Comparison of ENCODE assay signal across 25 cellular contexts in genomic region chr5:84430863-84431663, GRCh38. TPM values are rescaled to one million over a fixed set of nuclear protein-coding genes. Genes with fewer than 3 reads are reported as not detected.
DNase-seq lines count a peak whose midpoint lies in the region; ATAC-seq and TF ChIP-seq lines count a peak whose summit lies in the region.
"Had no signal": no experiment of that assay in that cellular context is flagged by ENCODE, and none has a peak within 500 bp of the region (broad histone marks: within the 10 kb centered on the region; RNA-seq: fewer than 3 reads in every experiment).

No MANE protein-coding gene starts in this region.

- H3K36me3 ChIP-seq in breast epithelium, result no peaks in the 10 kb centered on the region
- H3K36me3 ChIP-seq: ascending aorta, upper lobe of left lung had no signal

- intact Hi-C loops in MCF 10A (cut with micrococcal nuclease) (no loop called here), breast epithelium (cut with DNase I; ENCODE audit: low total_unique reads) (no loop called here)

- H3K9me3 Mint-ChIP-seq in MCF 10A (ENCODE audit: unreplicated experiment), result no peaks in the 10 kb centered on the region
- H3K9me3 Mint-ChIP-seq: stimulated activated memory B cell treated with anti-CD40 and anti-IgM and Interleukin-4, amounts not matched to agents 10 μg/mL and 1 μg/mL and 100 μg/mL, for 72 hours had no signal

- TF ChIP-seq CTCF in MCF 10A (IDR thresholded peaks at IDR 0.05; ENCODE audit: unreplicated experiment) (no peak), breast epithelium (IDR thresholded peaks at IDR 0.05) (no peak), RWPE1 (conservative IDR thresholded peaks at IDR 0.05; ENCODE audit: low read depth) (no peak), foreskin keratinocyte (conservative IDR thresholded peaks at IDR 0.05) (no peak)

- H3K27me3 ChIP-seq in breast epithelium (no peaks in the 10 kb centered on the region), foreskin keratinocyte (no peaks in the 10 kb centered on the region)
- H3K27me3 ChIP-seq: ascending aorta, upper lobe of left lung had no signal

- H3K4me1 ChIP-seq in breast epithelium, result no peaks in the 10 kb centered on the region
- no peaks in the 10 kb centered on the region for H3K4me1 ChIP-seq in foreskin keratinocyte
- H3K4me1 ChIP-seq: ascending aorta, upper lobe of left lung had no signal

- no peak overlapping the region for H3K27ac ChIP-seq in breast epithelium
- H3K27ac ChIP-seq in RWPE1, result peak overlapping the region; percentile 8; the same call in 1 of the 2 replicates
- H3K27ac ChIP-seq in foreskin keratinocyte, result no peak overlapping the region
- H3K27ac ChIP-seq: ascending aorta, HL-60, upper lobe of left lung, VCaP had no signal

- no peak overlapping the region for H3K4me3 ChIP-seq in breast epithelium
- H3K4me3 ChIP-seq: ascending aorta, upper lobe of left lung had no signal

- POLR2A ChIA-PET in MCF 10A (lab: Yijun Ruan, JAX), result no interaction called here
- POLR2A ChIA-PET in RWPE1 (lab: Yijun Ruan, JAX; ENCODE audit: low non-redundant PET), result no interaction called here

- peaks cover 80% of the 10 kb centered on the region for H3K27me3 Mint-ChIP-seq in MCF 10A (ENCODE audit: insufficient read depth, unreplicated experiment)
- H3K27me3 Mint-ChIP-seq: activated CD4-positive, alpha-beta memory T cell treated with anti-CD3 and anti-CD28 coated beads for 36 hours; CD4-positive, alpha-beta memory T cell; IgD-negative memory B cell; stimulated activated memory B cell treated with anti-CD40 and anti-IgM and Interleukin-4, amounts not matched to agents 10 μg/mL and 1 μg/mL and 100 μg/mL, for 72 hours had no signal

- DNase-seq in MCF 10A (ENCODE audit: unreplicated experiment), result peak; percentile 8
- DNase-seq in breast epithelium (ENCODE audit: low spot score in 2 of 2), result no peak
- DNase-seq in RWPE1 (ENCODE audit: low spot score), result no peak
- DNase-seq in foreskin keratinocyte, result peak; percentile 28 to 48
- no peak for DNase-seq in DMS153 treated with DMSO at 0.1 percent for 48 hours (lab: John Stamatoyannopoulos, UW; ENCODE audit: unreplicated experiment)
- no peak for DNase-seq in A172 (ENCODE audit: low spot score)
- DNase-seq in GM03348 (ENCODE audit: low spot score), result no peak
- DNase-seq: activated CD4-positive, alpha-beta memory T cell treated with anti-CD3 and anti-CD28 coated beads for 36 hours; activated naive CD4-positive, alpha-beta T cell treated with anti-CD3 and anti-CD28 coated beads for 36 hours; activated T-cell treated with anti-CD3 and anti-CD28 coated beads, Interleukin-2, amount 50 U/mL, for 1 hour; CD4-positive, alpha-beta memory T cell; H9; NCI-H1048; NCI-H2227 treated with DMSO at 0.1 percent for 48 hours; retina; SHP77; stimulated activated CD4-positive, alpha-beta T cell treated with anti-CD3 and anti-CD28 coated beads, Interleukin-15, amount 100 ng/mL, for 24 hours; upper lobe of left lung had no signal

- H3K4me3 Mint-ChIP-seq in MCF 10A (ENCODE audit: unreplicated experiment), result no peak overlapping the region
- H3K4me3 Mint-ChIP-seq: activated CD4-positive, alpha-beta memory T cell treated with anti-CD3 and anti-CD28 coated beads for 36 hours; activated naive CD4-positive, alpha-beta T cell treated with anti-CD3 and anti-CD28 coated beads for 36 hours; CD4-positive, alpha-beta memory T cell; H9; IgD-negative memory B cell; stimulated activated memory B cell treated with anti-CD40 and anti-IgM and Interleukin-4, amounts not matched to agents 10 μg/mL and 1 μg/mL and 100 μg/mL, for 72 hours had no signal

- no peaks in the 10 kb centered on the region for H3K4me1 Mint-ChIP-seq in MCF 10A (ENCODE audit: insufficient read depth, unreplicated experiment)
- H3K4me1 Mint-ChIP-seq: CD4-positive, alpha-beta memory T cell; IgD-negative memory B cell; stimulated activated memory B cell treated with anti-CD40 and anti-IgM and Interleukin-4, amounts not matched to agents 10 μg/mL and 1 μg/mL and 100 μg/mL, for 72 hours had no signal

- no peak overlapping the region for H3K27ac Mint-ChIP-seq in MCF 10A (ENCODE audit: low read depth, unreplicated experiment)
- H3K27ac Mint-ChIP-seq: activated CD4-positive, alpha-beta memory T cell treated with anti-CD3 and anti-CD28 coated beads for 36 hours; activated naive CD4-positive, alpha-beta T cell treated with anti-CD3 and anti-CD28 coated beads for 36 hours; CD4-positive, alpha-beta memory T cell; H9; IgD-negative memory B cell; stimulated activated memory B cell treated with anti-CD40 and anti-IgM and Interleukin-4, amounts not matched to agents 10 μg/mL and 1 μg/mL and 100 μg/mL, for 72 hours had no signal

- no peaks in the 10 kb centered on the region for H3K9me3 ChIP-seq in breast epithelium
- H3K9me3 ChIP-seq: upper lobe of left lung had no signal

- no TSS peak for BruUV-seq in MCF 10A (replicated peaks; lab: Mats Ljungman, UMichigan)

- CTCF ChIA-PET in MCF 10A (lab: Yijun Ruan, JAX), result no interaction called here
- CTCF ChIA-PET in RWPE1 (lab: Yijun Ruan, JAX), result no interaction called here

- ATAC-seq in foreskin keratinocyte, result peak; percentile 51
- ATAC-seq in GM21526 (IDR thresholded peaks at IDR 0.05; ENCODE audit: low FRiP score, unreplicated experiment), result no peak
- ATAC-seq: stimulated activated memory B cell treated with anti-CD40 and anti-IgM and Interleukin-4, amounts not matched to agents 10 μg/mL and 1 μg/mL and 100 μg/mL, for 72 hours had no signal

- no peaks in the 10 kb centered on the region for H3K36me3 Mint-ChIP-seq in MCF 10A (ENCODE audit: insufficient read depth, unreplicated experiment)
- H3K36me3 Mint-ChIP-seq: activated CD4-positive, alpha-beta memory T cell treated with anti-CD3 and anti-CD28 coated beads for 36 hours; CD4-positive, alpha-beta memory T cell; IgD-negative memory B cell; stimulated activated memory B cell treated with anti-CD40 and anti-IgM and Interleukin-4, amounts not matched to agents 10 μg/mL and 1 μg/mL and 100 μg/mL, for 72 hours had no signal

- TF ChIP-seq POLR2A in breast epithelium (IDR thresholded peaks at IDR 0.05), result no peak

RNA-seq across cellular contexts. Expression of gene EDIL3, which starts 46.4 kb away (rescaled TPM):
- total RNA-seq in MCF 10A (2022), result not detected in 2 replicates
- total RNA-seq in breast epithelium, result 1 to 10 TPM; 4.3 to 7.2 (median 4.6) TPM
- 0.04 and 0.10 TPM in 2 replicates for total RNA-seq in foreskin keratinocyte
- polyA plus RNA-seq in foreskin keratinocyte, result 0.02 TPM in 1 of 2 replicates, not detected in the other
- total RNA-seq in A172 (2014; rRNA removed; shearing (Covaris generic)), result 56.5 and 75.7 TPM in 2 replicates
- total RNA-seq: activated CD4-positive, alpha-beta memory T cell treated with anti-CD3 and anti-CD28 coated beads for 36 hours; activated naive CD4-positive, alpha-beta T cell treated with anti-CD3 and anti-CD28 coated beads for 36 hours; CD4-positive, alpha-beta memory T cell; T-helper 1 cell treated with Interleukin-12 subunit alpha and Interleukin-12 subunit beta and Interleukin-4 antibody, amounts not matched to agents 30 ng/mL and 1 ng/mL, for 36 hours had no signal
- polyA plus RNA-seq: CD4-positive, alpha-beta memory T cell; IgD-negative memory B cell had no signal

Comparison
In these comparisons a context has a peak if more than half of its experiments do, and no peak if none do; other contexts are left out.
1. DNase-seq: peak in MCF 10A (single experiment) and foreskin keratinocyte (2 of 2); none in breast epithelium (0 of 2), RWPE1 (single experiment), DMS153 treated with DMSO at 0.1 percent for 48 hours (single experiment), A172 (single experiment) and GM03348 (single experiment).